In genomic region chr1:147747966-147748365, GRCh38 we compare ENCODE assay signal across 28 cellular contexts. TPM values are rescaled to one million over a fixed set of nuclear protein-coding genes. Genes with fewer than 3 reads are reported as not detected.
"Had no signal": no experiment of that assay in that cellular context is flagged by ENCODE, and none has a peak within 500 bp of the region (broad histone marks: within the 10 kb centered on the region; RNA-seq: fewer than 3 reads in every experiment).

No MANE protein-coding gene starts in this region.

- H3K9me3 ChIP-seq: heart right ventricle, mucosa of descending colon, neutrophil, psoas muscle, spleen, suprapubic skin, thoracic aorta, tibial artery, upper lobe of right lung had no signal

- H3K27ac ChIP-seq: neural progenitor cell, neutrophil, parathyroid adenoma, psoas muscle, spleen, suprapubic skin, thoracic aorta, tibial artery, upper lobe of right lung had no signal

- DNase-seq: glutamatergic neuron; heart right ventricle; islet precursor cell; midbrain; mucosa of descending colon; naive B cell; natural killer cell; nephron progenitor cell; occipital lobe; psoas muscle; small intestine; spleen; stimulated activated CD4-positive, alpha-beta T cell treated with anti-CD3 and anti-CD28 coated beads, Interleukin-4, amount 100 ng/mL, for 24 hours; stimulated activated naive CD4-positive, alpha-beta T cell; tibial artery; trophoblast cell; upper lobe of right lung had no signal

- H3K4me1 ChIP-seq: neural progenitor cell, parathyroid adenoma, psoas muscle, spleen had no signal

- ATAC-seq: left lobe of liver; mucosa of descending colon; natural killer cell; psoas muscle; sciatic nerve; stimulated activated effector memory CD8-positive, alpha-beta T cell treated with anti-CD3 and anti-CD28 coated beads, Interleukin-12 subunit alpha, Interleukin-12 subunit beta, amount 100 ng/mL, for 72 hours; upper lobe of right lung had no signal

- H3K4me3 ChIP-seq: heart right ventricle, hepatocyte, lung, mucosa of descending colon, neural progenitor cell, psoas muscle, spleen, suprapubic skin, thoracic aorta, tibial artery, upper lobe of right lung had no signal

- H3K27me3 ChIP-seq: heart right ventricle, hepatocyte, neural progenitor cell, neutrophil, spleen, suprapubic skin, tibial artery, upper lobe of right lung had no signal

- H3K79me2 ChIP-seq: hepatocyte, parathyroid adenoma had no signal

- H3K9ac ChIP-seq: neural progenitor cell, parathyroid adenoma had no signal

- H3K4me2 ChIP-seq: hepatocyte, neural progenitor cell had no signal

- H3K36me3 ChIP-seq: heart right ventricle, neural progenitor cell, neutrophil, spleen, suprapubic skin, thoracic aorta, tibial artery, upper lobe of right lung had no signal

RNA-seq across cellular contexts. Expression of gene GJA5, which starts 12.4 kb away (rescaled TPM):
- total RNA-seq: natural killer cell, osteocyte had no signal
